ENCODE assay signal across 1 cellular context in genomic region chr5:56116599-56117131, GRCh38.
TF ChIP-seq lines count a peak whose summit lies in the region.

No MANE protein-coding gene starts in this region.

TF ChIP-seq in HepG2, 621 proteins besides CTCF, POLR2A, EP300 and RAD21 (continued from another document and continues in another):
- TF ChIP-seq PRDM15 (CRISPR knock-in tag; IDR thresholded peaks at IDR 0.05): peak; percentile 81
- TF ChIP-seq SALL2 (CRISPR knock-in tag; IDR thresholded peaks at IDR 0.05): 0 out of 2 replicates have a peak, but pooled peaks have one; percentile 55
- no peak for TF ChIP-seq ZNF746 (CRISPR knock-in tag; IDR thresholded peaks at IDR 0.05)
- TF ChIP-seq THAP7 (CRISPR knock-in tag; IDR thresholded peaks at IDR 0.05): 0 out of 2 replicates have a peak, but pooled peaks have one; percentile 31
- peak; percentile 32; the same call in 1 of the 2 replicates for TF ChIP-seq TBX3 (IDR thresholded peaks at IDR 0.05; ENCODE audit: borderline replicate concordance)
- TF ChIP-seq KDM2A (CRISPR knock-in tag; IDR thresholded peaks at IDR 0.05; ENCODE audit: borderline replicate concordance, low read depth): peak; percentile 59; the same call in 1 of the 2 replicates
- no peak for TF ChIP-seq ATF4 (CRISPR knock-in tag; IDR thresholded peaks at IDR 0.05)
- no peak for TF ChIP-seq ZNF530 (CRISPR knock-in tag; IDR thresholded peaks at IDR 0.05; ENCODE audit: low read depth)
- peak; percentile 81; the same call in 1 of the 2 replicates for TF ChIP-seq IKZF5 (CRISPR knock-in tag; IDR thresholded peaks at IDR 0.05)
- TF ChIP-seq RCOR2 (CRISPR knock-in tag; IDR thresholded peaks at IDR 0.05): no peak
- no peak for TF ChIP-seq TMF1 (CRISPR knock-in tag; IDR thresholded peaks at IDR 0.05; ENCODE audit: low read depth)
- TF ChIP-seq ZNF264 (CRISPR knock-in tag; IDR thresholded peaks at IDR 0.05): peak; percentile 73
- 0 out of 2 replicates have a peak, but pooled peaks have one; percentile 10 for TF ChIP-seq MNT (IDR thresholded peaks at IDR 0.05)
- TF ChIP-seq CREM (IDR thresholded peaks at IDR 0.05): peak; percentile 28; the same call in 1 of the 2 replicates
- TF ChIP-seq CREM (CRISPR knock-in tag; IDR thresholded peaks at IDR 0.05): no peak
- no peak for TF ChIP-seq SOX13 (IDR thresholded peaks at IDR 0.05)
- peak in 1 of 2 experiments; percentile 80; a peak in 2 of 4 replicates for TF ChIP-seq SOX13 (CRISPR knock-in tag; conservative IDR thresholded peaks at IDR 0.05 in 1 of 2, IDR thresholded peaks at IDR 0.05 in 1 of 2)
- no peak for TF ChIP-seq PLSCR1 (CRISPR knock-in tag; IDR thresholded peaks at IDR 0.05; ENCODE audit: borderline replicate concordance)
- 0 out of 2 replicates have a peak, but pooled peaks have one; percentile 63 for TF ChIP-seq BRD4 (CRISPR knock-in tag; IDR thresholded peaks at IDR 0.05)
- peak; percentile 92 for TF ChIP-seq SAP130 (CRISPR knock-in tag; IDR thresholded peaks at IDR 0.05; ENCODE audit: low read depth)
- peak; percentile 79 for TF ChIP-seq HMG20A (CRISPR knock-in tag; IDR thresholded peaks at IDR 0.05; ENCODE audit: borderline replicate concordance)
- no peak for TF ChIP-seq KAT2B (IDR thresholded peaks at IDR 0.05; ENCODE audit: borderline replicate concordance, low read depth, low read length)
- no peak for TF ChIP-seq ZNF282 (IDR thresholded peaks at IDR 0.05; ENCODE audit: partially characterized antibody)
- no peak for TF ChIP-seq ATF7 (IDR thresholded peaks at IDR 0.05)
- 0 out of 2 replicates have a peak, but pooled peaks have one; percentile 53 for TF ChIP-seq ATF7 (CRISPR knock-in tag; IDR thresholded peaks at IDR 0.05)
- no peak for TF ChIP-seq ZBTB34 (CRISPR knock-in tag; IDR thresholded peaks at IDR 0.05)
- TF ChIP-seq HNF4A (CRISPR knock-in tag; IDR thresholded peaks at IDR 0.05): peak; percentile 93
- TF ChIP-seq BHLHE40 (IDR thresholded peaks at IDR 0.05; ENCODE audit: low read length): peak; percentile 69
- no peak for TF ChIP-seq ZNF451 (CRISPR knock-in tag; IDR thresholded peaks at IDR 0.05)
- no peak for TF ChIP-seq MAF1 (CRISPR knock-in tag; IDR thresholded peaks at IDR 0.05; ENCODE audit: borderline replicate concordance)
- TF ChIP-seq ETS1 (CRISPR knock-in tag; IDR thresholded peaks at IDR 0.05): no peak
- no peak for TF ChIP-seq ZNF891 (CRISPR knock-in tag; IDR thresholded peaks at IDR 0.05)
- TF ChIP-seq NKX3-1 (CRISPR knock-in tag; IDR thresholded peaks at IDR 0.05): no peak
- peak; percentile 56; the same call in 1 of the 2 replicates for TF ChIP-seq FOXJ3 (CRISPR knock-in tag; IDR thresholded peaks at IDR 0.05; ENCODE audit: borderline replicate concordance)
- TF ChIP-seq RFX5 (IDR thresholded peaks at IDR 0.05; ENCODE audit: low read depth, low read length): no peak
- TF ChIP-seq MEIS2 (CRISPR knock-in tag; IDR thresholded peaks at IDR 0.05): peak; percentile 87
- TF ChIP-seq THAP9 (CRISPR knock-in tag; IDR thresholded peaks at IDR 0.05; ENCODE audit: borderline replicate concordance): no peak
- no peak for TF ChIP-seq ZBTB7A (CRISPR knock-in tag; IDR thresholded peaks at IDR 0.05)
- no peak for TF ChIP-seq ZNF703 (CRISPR knock-in tag; IDR thresholded peaks at IDR 0.05; ENCODE audit: borderline replicate concordance)
- no peak for TF ChIP-seq RNF219 (CRISPR knock-in tag; IDR thresholded peaks at IDR 0.05)
- TF ChIP-seq ZNF577 (CRISPR knock-in tag; IDR thresholded peaks at IDR 0.05; ENCODE audit: borderline replicate concordance, low read depth): no peak
- TF ChIP-seq LCORL (IDR thresholded peaks at IDR 0.05): no peak
- peak; percentile 90 for TF ChIP-seq LCORL (CRISPR knock-in tag; IDR thresholded peaks at IDR 0.05)
- TF ChIP-seq ZNF629 (CRISPR knock-in tag; conservative IDR thresholded peaks at IDR 0.05): peak; percentile 36; the same call in 1 of the 2 replicates
- TF ChIP-seq ZBTB49 (CRISPR knock-in tag; IDR thresholded peaks at IDR 0.05; ENCODE audit: borderline replicate concordance): no peak
